In the genomic region with DNA sequence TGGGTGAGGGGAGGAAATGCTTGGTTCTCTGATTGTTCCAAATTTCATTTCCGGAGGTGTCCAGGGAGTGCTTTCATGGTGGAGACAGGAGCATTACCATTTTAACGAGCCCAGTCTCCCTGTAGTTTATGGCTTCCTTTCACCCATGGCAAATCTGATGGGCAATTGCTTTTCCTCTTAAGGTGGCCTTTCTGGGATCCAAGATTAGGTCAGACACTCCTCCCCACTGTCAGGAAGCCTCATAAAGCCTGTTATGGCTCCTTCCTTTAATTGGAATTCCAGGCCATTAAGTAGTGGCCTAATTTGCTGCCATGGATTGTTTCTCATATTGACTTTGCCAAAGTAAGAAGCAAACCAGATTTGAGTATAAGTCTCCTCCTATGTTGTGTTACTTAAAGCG, we compare ENCODE assay signal across 18 cellular contexts.
DNase-seq lines count a peak whose midpoint lies in the region.
"Had no signal": no experiment of that assay in that cellular context is flagged by ENCODE, and none has a peak within 500 bp of the region (broad histone marks: within the 10 kb centered on the region; RNA-seq: fewer than 3 reads in every experiment).

No MANE protein-coding gene starts in this region.

- H3K4me3 ChIP-seq in SK-N-MC = no peak overlapping the region
- H3K4me3 ChIP-seq: A549; BLaER1 treated with 17β-estradiol and CSF1 and Interleukin-3, amounts not matched to agents 10 nM and 100 nM had no signal

- DNase-seq in NCI-H82 (lab: John Stamatoyannopoulos, UW) (peak; percentile 54), NCI-H82 treated with DMSO at 0.1 percent for 48 hours (lab: John Stamatoyannopoulos, UW; ENCODE audit: unreplicated experiment) (no peak), SK-N-MC (ENCODE audit: low read depth, low spot score) (peak; percentile 60), left kidney (ENCODE audit: low read depth, low spot score) (peak; percentile 85), DMS53 treated with DMSO at 0.1 percent for 48 hours (lab: John Stamatoyannopoulos, UW; ENCODE audit: unreplicated experiment) (no peak), SIG-M5 treated with dmso at 0.1 percent for 504 hours (lab: John Stamatoyannopoulos, UW; ENCODE audit: unreplicated experiment) (no peak), GM19238 (ENCODE audit: insufficient read length, low spot score) (no peak)
- DNase-seq: CD4-positive, CD25-positive, alpha-beta regulatory T cell; CD8-positive, alpha-beta memory T cell; COR-L47; DMS 273 treated with DMSO at 0.1 percent for 48 hours; DMS53; GOT3; H7 had no signal

- H3K27ac ChIP-seq in SK-N-MC = peak overlapping the region; percentile 0; the same call in 1 of the 2 replicates
- H3K27ac ChIP-seq: 22Rv1; A549; BLaER1 treated with 17β-estradiol and CSF1 and Interleukin-3, amounts not matched to agents 10 nM and 100 nM; HL-60 had no signal

- H3K9me3 ChIP-seq in SK-N-MC (ENCODE audit: low read depth, low read length) = no peaks in the 10 kb centered on the region
- H3K9me3 ChIP-seq: A549; BLaER1 treated with 17β-estradiol and CSF1 and Interleukin-3, amounts not matched to agents 10 nM and 100 nM had no signal

- no peaks in the 10 kb centered on the region for H3K36me3 ChIP-seq in SK-N-MC (ENCODE audit: insufficient read depth, low read length)
- H3K36me3 ChIP-seq: BLaER1 treated with 17β-estradiol and CSF1 and Interleukin-3, amounts not matched to agents 10 nM and 100 nM had no signal

- no peak overlapping the region for H3K9ac ChIP-seq in SK-N-MC (ENCODE audit: insufficient read length)
- H3K9ac ChIP-seq: BLaER1 treated with 17β-estradiol and CSF1 and Interleukin-3, amounts not matched to agents 10 nM and 100 nM had no signal

Comparison
In these comparisons a context has a peak if more than half of its experiments do, and no peak if none do; other contexts are left out.
1. DNase-seq: peak in NCI-H82 (single experiment), SK-N-MC (single experiment) and left kidney (single experiment); none in NCI-H82 treated with DMSO at 0.1 percent for 48 hours (single experiment), DMS53 treated with DMSO at 0.1 percent for 48 hours (single experiment), SIG-M5 treated with dmso at 0.1 percent for 504 hours (single experiment) and GM19238 (single experiment).